ENCODE assay signal across 1 cellular context in the genomic region with DNA sequence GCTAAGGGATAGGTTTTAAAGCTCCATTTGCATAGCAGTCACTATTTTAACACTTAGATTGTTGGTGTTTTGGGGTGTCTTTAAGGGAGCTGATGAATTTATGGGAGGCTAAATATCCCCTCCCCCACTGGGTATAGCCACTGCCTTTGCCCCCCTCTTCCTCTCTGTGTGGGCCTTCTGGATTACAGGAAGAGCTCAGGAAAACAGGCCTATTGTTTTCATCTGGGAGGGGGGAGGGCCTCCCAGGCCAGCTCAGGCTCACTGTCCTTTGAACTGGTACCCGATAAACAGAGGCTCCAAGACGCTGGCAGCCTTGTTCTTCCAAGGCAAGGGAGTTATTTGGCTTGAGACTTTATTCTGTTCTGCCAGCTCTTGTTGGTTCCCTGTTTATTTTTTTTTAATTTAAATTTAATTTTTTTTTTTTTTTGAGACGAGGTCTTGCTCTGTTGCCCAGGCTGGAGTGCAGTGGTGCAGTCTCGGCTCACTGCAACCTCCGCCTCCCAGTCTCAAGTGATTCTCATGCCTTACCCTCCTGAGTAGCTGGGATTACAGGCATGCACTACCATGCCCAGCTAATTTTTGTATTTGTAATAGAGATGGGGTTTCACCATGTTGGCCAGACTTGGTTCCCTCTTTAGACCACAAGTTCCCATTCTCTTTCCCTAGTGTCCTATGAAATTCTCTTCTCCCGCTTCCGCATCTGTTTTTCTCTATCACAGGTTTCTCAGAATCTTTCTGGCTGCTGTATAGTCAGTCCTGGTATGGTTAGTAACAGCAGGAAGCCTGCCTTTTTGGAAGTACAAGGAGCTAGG.
TF ChIP-seq lines count a peak whose summit lies in the region.

No MANE protein-coding gene starts in this region.

TF ChIP-seq in HepG2, 621 proteins besides CTCF, POLR2A, EP300 and RAD21 (continued from another document and continues in another):
- no peak for TF ChIP-seq ZNF230 (CRISPR knock-in tag; IDR thresholded peaks at IDR 0.05)
- no peak for TF ChIP-seq AKAP8 (CRISPR knock-in tag; IDR thresholded peaks at IDR 0.05)
- no peak for TF ChIP-seq ZNF619 (CRISPR knock-in tag; IDR thresholded peaks at IDR 0.05)
- TF ChIP-seq, protein P1, sequence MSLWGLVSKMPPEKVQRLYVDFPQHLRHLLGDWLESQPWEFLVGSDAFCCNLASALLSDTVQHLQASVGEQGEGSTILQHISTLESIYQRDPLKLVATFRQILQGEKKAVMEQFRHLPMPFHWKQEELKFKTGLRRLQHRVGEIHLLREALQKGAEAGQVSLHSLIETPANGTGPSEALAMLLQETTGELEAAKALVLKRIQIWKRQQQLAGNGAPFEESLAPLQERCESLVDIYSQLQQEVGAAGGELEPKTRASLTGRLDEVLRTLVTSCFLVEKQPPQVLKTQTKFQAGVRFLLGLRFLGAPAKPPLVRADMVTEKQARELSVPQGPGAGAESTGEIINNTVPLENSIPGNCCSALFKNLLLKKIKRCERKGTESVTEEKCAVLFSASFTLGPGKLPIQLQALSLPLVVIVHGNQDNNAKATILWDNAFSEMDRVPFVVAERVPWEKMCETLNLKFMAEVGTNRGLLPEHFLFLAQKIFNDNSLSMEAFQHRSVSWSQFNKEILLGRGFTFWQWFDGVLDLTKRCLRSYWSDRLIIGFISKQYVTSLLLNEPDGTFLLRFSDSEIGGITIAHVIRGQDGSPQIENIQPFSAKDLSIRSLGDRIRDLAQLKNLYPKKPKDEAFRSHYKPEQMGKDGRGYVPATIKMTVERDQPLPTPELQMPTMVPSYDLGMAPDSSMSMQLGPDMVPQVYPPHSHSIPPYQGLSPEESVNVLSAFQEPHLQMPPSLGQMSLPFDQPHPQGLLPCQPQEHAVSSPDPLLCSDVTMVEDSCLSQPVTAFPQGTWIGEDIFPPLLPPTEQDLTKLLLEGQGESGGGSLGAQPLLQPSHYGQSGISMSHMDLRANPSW (CRISPR knock-in tag; IDR thresholded peaks at IDR 0.05; ENCODE audit: borderline replicate concordance), result no peak
- TF ChIP-seq, protein P2, sequence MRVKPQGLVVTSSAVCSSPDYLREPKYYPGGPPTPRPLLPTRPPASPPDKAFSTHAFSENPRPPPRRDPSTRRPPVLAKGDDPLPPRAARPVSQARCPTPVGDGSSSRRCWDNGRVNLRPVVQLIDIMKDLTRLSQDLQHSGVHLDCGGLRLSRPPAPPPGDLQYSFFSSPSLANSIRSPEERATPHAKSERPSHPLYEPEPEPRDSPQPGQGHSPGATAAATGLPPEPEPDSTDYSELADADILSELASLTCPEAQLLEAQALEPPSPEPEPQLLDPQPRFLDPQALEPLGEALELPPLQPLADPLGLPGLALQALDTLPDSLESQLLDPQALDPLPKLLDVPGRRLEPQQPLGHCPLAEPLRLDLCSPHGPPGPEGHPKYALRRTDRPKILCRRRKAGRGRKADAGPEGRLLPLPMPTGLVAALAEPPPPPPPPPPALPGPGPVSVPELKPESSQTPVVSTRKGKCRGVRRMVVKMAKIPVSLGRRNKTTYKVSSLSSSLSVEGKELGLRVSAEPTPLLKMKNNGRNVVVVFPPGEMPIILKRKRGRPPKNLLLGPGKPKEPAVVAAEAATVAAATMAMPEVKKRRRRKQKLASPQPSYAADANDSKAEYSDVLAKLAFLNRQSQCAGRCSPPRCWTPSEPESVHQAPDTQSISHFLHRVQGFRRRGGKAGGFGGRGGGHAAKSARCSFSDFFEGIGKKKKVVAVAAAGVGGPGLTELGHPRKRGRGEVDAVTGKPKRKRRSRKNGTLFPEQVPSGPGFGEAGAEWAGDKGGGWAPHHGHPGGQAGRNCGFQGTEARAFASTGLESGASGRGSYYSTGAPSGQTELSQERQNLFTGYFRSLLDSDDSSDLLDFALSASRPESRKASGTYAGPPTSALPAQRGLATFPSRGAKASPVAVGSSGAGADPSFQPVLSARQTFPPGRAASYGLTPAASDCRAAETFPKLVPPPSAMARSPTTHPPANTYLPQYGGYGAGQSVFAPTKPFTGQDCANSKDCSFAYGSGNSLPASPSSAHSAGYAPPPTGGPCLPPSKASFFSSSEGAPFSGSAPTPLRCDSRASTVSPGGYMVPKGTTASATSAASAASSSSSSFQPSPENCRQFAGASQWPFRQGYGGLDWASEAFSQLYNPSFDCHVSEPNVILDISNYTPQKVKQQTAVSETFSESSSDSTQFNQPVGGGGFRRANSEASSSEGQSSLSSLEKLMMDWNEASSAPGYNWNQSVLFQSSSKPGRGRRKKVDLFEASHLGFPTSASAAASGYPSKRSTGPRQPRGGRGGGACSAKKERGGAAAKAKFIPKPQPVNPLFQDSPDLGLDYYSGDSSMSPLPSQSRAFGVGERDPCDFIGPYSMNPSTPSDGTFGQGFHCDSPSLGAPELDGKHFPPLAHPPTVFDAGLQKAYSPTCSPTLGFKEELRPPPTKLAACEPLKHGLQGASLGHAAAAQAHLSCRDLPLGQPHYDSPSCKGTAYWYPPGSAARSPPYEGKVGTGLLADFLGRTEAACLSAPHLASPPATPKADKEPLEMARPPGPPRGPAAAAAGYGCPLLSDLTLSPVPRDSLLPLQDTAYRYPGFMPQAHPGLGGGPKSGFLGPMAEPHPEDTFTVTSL (CRISPR knock-in tag; IDR thresholded peaks at IDR 0.05; ENCODE audit: borderline replicate concordance), result peak; percentile 30; the same call in 1 of the 2 replicates
- TF ChIP-seq YEATS2 (CRISPR knock-in tag; IDR thresholded peaks at IDR 0.05; ENCODE audit: borderline replicate concordance), result no peak
- TF ChIP-seq ZNF460 (CRISPR knock-in tag; IDR thresholded peaks at IDR 0.05; ENCODE audit: borderline replicate concordance), result no peak
- no peak for TF ChIP-seq TAF1 (CRISPR knock-in tag; IDR thresholded peaks at IDR 0.05)
- TF ChIP-seq ARNT2 (CRISPR knock-in tag; IDR thresholded peaks at IDR 0.05; ENCODE audit: low read depth), result no peak
- no peak for TF ChIP-seq ATRX (CRISPR knock-in tag; IDR thresholded peaks at IDR 0.05; ENCODE audit: borderline replicate concordance)
- 0 out of 2 replicates have a peak, but pooled peaks have one; percentile 53 for TF ChIP-seq SP5 (CRISPR knock-in tag; IDR thresholded peaks at IDR 0.05; ENCODE audit: borderline replicate concordance, low read depth)
- no peak for TF ChIP-seq TRIM24 (CRISPR knock-in tag; IDR thresholded peaks at IDR 0.05)
- 0 out of 2 replicates have a peak, but pooled peaks have one; percentile 23 for TF ChIP-seq ERF (CRISPR knock-in tag; IDR thresholded peaks at IDR 0.05)
- no peak for TF ChIP-seq ZNF160 (CRISPR knock-in tag; IDR thresholded peaks at IDR 0.05)
- no peak for TF ChIP-seq SIN3A (IDR thresholded peaks at IDR 0.05; ENCODE audit: borderline replicate concordance, low read depth, low read length)
- TF ChIP-seq HNF4A (CRISPR knock-in tag; IDR thresholded peaks at IDR 0.05), result peak; percentile 63
- no peak for TF ChIP-seq U2AF2 (IDR thresholded peaks at IDR 0.05; ENCODE audit: low read depth, low read length)
- no peak for TF ChIP-seq ZFY (CRISPR knock-in tag; IDR thresholded peaks at IDR 0.05)
- no peak for TF ChIP-seq CHCHD3 (CRISPR knock-in tag; IDR thresholded peaks at IDR 0.05)
- TF ChIP-seq, protein P3, sequence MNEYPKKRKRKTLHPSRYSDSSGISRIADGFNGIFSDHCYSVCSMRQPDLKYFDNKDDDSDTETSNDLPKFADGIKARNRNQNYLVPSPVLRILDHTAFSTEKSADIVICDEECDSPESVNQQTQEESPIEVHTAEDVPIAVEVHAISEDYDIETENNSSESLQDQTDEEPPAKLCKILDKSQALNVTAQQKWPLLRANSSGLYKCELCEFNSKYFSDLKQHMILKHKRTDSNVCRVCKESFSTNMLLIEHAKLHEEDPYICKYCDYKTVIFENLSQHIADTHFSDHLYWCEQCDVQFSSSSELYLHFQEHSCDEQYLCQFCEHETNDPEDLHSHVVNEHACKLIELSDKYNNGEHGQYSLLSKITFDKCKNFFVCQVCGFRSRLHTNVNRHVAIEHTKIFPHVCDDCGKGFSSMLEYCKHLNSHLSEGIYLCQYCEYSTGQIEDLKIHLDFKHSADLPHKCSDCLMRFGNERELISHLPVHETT (CRISPR knock-in tag; conservative IDR thresholded peaks at IDR 0.05), result no peak
- TF ChIP-seq HOXA7 (CRISPR knock-in tag; IDR thresholded peaks at IDR 0.05), result no peak
- peak; percentile 81 for TF ChIP-seq ELF3 (CRISPR knock-in tag; IDR thresholded peaks at IDR 0.05)
- TF ChIP-seq, protein P4, sequence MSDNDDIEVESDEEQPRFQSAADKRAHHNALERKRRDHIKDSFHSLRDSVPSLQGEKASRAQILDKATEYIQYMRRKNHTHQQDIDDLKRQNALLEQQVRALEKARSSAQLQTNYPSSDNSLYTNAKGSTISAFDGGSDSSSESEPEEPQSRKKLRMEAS (IDR thresholded peaks at IDR 0.05), result 0 out of 2 replicates have a peak, but pooled peaks have one; percentile 20
- TF ChIP-seq STAG1 (CRISPR knock-in tag; IDR thresholded peaks at IDR 0.05), result no peak
- TF ChIP-seq, protein P5, sequence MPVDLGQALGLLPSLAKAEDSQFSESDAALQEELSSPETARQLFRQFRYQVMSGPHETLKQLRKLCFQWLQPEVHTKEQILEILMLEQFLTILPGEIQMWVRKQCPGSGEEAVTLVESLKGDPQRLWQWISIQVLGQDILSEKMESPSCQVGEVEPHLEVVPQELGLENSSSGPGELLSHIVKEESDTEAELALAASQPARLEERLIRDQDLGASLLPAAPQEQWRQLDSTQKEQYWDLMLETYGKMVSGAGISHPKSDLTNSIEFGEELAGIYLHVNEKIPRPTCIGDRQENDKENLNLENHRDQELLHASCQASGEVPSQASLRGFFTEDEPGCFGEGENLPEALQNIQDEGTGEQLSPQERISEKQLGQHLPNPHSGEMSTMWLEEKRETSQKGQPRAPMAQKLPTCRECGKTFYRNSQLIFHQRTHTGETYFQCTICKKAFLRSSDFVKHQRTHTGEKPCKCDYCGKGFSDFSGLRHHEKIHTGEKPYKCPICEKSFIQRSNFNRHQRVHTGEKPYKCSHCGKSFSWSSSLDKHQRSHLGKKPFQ (CRISPR knock-in tag; IDR thresholded peaks at IDR 0.05; ENCODE audit: insufficient replicate concordance), result no peak
- peak; percentile 76; the same call in 1 of the 2 replicates for TF ChIP-seq SOX13 (IDR thresholded peaks at IDR 0.05)
- TF ChIP-seq SOX13 (CRISPR knock-in tag; conservative IDR thresholded peaks at IDR 0.05 in 1 of 2, IDR thresholded peaks at IDR 0.05 in 1 of 2), result peak in 1 of 2 experiments; percentile 95; a peak in 2 of 4 replicates
- TF ChIP-seq HNF4G (IDR thresholded peaks at IDR 0.05; ENCODE audit: borderline replicate concordance, low read depth, low read length), result peak; percentile 62; the same call in 1 of the 2 replicates
- no peak; the same call in 1 of the 2 replicates for TF ChIP-seq HNF4G (CRISPR knock-in tag; IDR thresholded peaks at IDR 0.05; ENCODE audit: borderline replicate concordance, low read depth)
- TF ChIP-seq, protein P6, sequence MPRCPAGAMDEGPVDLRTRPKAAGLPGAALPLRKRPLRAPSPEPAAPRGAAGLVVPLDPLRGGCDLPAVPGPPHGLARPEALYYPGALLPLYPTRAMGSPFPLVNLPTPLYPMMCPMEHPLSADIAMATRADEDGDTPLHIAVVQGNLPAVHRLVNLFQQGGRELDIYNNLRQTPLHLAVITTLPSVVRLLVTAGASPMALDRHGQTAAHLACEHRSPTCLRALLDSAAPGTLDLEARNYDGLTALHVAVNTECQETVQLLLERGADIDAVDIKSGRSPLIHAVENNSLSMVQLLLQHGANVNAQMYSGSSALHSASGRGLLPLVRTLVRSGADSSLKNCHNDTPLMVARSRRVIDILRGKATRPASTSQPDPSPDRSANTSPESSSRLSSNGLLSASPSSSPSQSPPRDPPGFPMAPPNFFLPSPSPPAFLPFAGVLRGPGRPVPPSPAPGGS (CRISPR knock-in tag; IDR thresholded peaks at IDR 0.05), result no peak
- TF ChIP-seq FOXO1 (CRISPR knock-in tag; IDR thresholded peaks at IDR 0.05), result peak; percentile 82
- TF ChIP-seq, protein P7, sequence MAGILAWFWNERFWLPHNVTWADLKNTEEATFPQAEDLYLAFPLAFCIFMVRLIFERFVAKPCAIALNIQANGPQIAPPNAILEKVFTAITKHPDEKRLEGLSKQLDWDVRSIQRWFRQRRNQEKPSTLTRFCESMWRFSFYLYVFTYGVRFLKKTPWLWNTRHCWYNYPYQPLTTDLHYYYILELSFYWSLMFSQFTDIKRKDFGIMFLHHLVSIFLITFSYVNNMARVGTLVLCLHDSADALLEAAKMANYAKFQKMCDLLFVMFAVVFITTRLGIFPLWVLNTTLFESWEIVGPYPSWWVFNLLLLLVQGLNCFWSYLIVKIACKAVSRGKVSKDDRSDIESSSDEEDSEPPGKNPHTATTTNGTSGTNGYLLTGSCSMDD (CRISPR knock-in tag; IDR thresholded peaks at IDR 0.05), result no peak
- TF ChIP-seq ZNF672 (CRISPR knock-in tag; IDR thresholded peaks at IDR 0.05), result no peak
- no peak for TF ChIP-seq ZNF615 (CRISPR knock-in tag; IDR thresholded peaks at IDR 0.05; ENCODE audit: borderline replicate concordance)
- TF ChIP-seq, protein P8, sequence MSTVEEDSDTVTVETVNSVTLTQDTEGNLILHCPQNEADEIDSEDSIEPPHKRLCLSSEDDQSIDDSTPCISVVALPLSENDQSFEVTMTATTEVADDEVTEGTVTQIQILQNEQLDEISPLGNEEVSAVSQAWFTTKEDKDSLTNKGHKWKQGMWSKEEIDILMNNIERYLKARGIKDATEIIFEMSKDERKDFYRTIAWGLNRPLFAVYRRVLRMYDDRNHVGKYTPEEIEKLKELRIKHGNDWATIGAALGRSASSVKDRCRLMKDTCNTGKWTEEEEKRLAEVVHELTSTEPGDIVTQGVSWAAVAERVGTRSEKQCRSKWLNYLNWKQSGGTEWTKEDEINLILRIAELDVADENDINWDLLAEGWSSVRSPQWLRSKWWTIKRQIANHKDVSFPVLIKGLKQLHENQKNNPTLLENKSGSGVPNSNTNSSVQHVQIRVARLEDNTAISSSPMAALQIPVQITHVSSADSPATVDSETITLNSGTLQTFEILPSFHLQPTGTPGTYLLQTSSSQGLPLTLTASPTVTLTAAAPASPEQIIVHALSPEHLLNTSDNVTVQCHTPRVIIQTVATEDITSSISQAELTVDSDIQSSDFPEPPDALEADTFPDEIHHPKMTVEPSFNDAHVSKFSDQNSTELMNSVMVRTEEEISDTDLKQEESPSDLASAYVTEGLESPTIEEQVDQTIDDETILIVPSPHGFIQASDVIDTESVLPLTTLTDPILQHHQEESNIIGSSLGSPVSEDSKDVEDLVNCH (CRISPR knock-in tag; IDR thresholded peaks at IDR 0.05), result no peak
- no peak for TF ChIP-seq MED1 (CRISPR knock-in tag; IDR thresholded peaks at IDR 0.05)
- TF ChIP-seq NFE2L1 (CRISPR knock-in tag; IDR thresholded peaks at IDR 0.05; ENCODE audit: borderline replicate concordance), result no peak
- 0 out of 2 replicates have a peak, but pooled peaks have one; percentile 8 for TF ChIP-seq FOXK1 (CRISPR knock-in tag; IDR thresholded peaks at IDR 0.05; ENCODE audit: borderline replicate concordance, low read depth)
- no peak for TF ChIP-seq ZNF550 (CRISPR knock-in tag; IDR thresholded peaks at IDR 0.05; ENCODE audit: borderline replicate concordance)
- TF ChIP-seq NR2F1 (CRISPR knock-in tag; IDR thresholded peaks at IDR 0.05), result no peak
- TF ChIP-seq, protein P9, sequence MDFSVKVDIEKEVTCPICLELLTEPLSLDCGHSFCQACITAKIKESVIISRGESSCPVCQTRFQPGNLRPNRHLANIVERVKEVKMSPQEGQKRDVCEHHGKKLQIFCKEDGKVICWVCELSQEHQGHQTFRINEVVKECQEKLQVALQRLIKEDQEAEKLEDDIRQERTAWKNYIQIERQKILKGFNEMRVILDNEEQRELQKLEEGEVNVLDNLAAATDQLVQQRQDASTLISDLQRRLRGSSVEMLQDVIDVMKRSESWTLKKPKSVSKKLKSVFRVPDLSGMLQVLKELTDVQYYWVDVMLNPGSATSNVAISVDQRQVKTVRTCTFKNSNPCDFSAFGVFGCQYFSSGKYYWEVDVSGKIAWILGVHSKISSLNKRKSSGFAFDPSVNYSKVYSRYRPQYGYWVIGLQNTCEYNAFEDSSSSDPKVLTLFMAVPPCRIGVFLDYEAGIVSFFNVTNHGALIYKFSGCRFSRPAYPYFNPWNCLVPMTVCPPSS (IDR thresholded peaks at IDR 0.05), result no peak
